In the genomic region with DNA sequence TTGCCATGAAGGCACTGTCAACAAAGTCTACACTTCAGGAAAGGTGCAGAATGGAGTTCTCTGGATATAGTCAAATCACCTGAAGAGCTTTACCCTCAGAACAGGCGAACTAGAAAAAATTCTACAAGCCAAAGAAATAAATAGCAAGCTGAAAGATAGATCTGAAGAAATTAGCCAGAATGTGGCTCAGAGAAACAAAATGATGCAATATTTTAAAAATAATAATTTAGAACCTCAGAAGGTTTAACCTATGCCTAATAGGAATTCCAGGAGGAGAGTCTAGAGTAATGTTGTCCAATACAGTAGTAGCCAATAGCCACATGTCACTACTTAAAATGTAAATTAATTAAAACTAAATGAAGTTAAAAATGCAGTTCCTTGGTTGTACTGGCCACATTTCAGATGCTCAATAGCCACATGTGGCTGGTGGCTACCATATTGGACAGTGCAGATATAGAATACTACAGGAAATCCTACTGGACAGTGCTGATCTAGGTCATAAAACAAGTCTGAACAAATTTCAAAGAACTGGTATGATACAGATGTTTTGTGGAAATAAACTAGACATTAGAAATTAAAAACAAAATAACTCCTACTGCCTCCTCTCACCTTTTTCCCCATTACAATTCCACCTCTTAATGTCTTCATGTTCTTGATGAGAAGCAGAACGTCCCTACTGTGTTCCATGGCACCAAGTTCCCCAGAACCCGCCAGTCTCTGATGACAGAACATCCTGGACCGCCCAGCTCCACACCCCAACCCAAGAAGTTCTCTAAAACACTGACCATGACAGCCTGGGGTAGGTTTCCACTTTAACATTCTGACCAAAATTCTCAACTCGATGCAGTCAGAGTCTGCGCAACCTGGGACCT, we compare ENCODE assay signal across 8 cellular contexts. TPM values are rescaled to one million over a fixed set of nuclear protein-coding genes. Genes with fewer than 3 reads are reported as not detected.
DNase-seq lines count a peak whose midpoint lies in the region; ATAC-seq lines count a peak whose summit lies in the region.

No MANE protein-coding gene starts in this region.

- H3K9ac ChIP-seq in iPS-15b (ENCODE audit: low read depth, low read length) = peak overlapping the region; percentile 70

- H3K27me3 Mint-ChIP-seq in activated CD4-positive, alpha-beta T cell treated with anti-CD3 and anti-CD28 coated beads, Interleukin-2, amount 10 ng/mL, durations not matched to agents 24 days and 14 days = peaks cover 18% of the 10 kb centered on the region
- H3K27me3 Mint-ChIP-seq in stimulated activated naive B cell treated with anti-CD40 and anti-IgM and Interleukin-4, amounts not matched to agents 10 μg/mL and 1 μg/mL and 100 μg/mL, for 72 hours = no peaks in the 10 kb centered on the region

- no peaks in the 10 kb centered on the region for H3K9me3 Mint-ChIP-seq in activated CD4-positive, alpha-beta T cell treated with anti-CD3 and anti-CD28 coated beads, Interleukin-2, amount 10 ng/mL, durations not matched to agents 24 days and 14 days
- H3K9me3 Mint-ChIP-seq in activated naive CD4-positive, alpha-beta T cell treated with anti-CD3 and anti-CD28 coated beads, Interleukin-2, amount 50 U/mL, for 72 hours = no peaks in the 10 kb centered on the region
- peaks cover 0 to 2% of the 10 kb centered on the region in 2 donors for H3K9me3 Mint-ChIP-seq in stimulated activated naive B cell treated with anti-CD40 and anti-IgM and Interleukin-4, amounts not matched to agents 10 μg/mL and 1 μg/mL and 100 μg/mL, for 72 hours

- no peak for DNase-seq in activated CD4-positive, alpha-beta T cell treated with anti-CD3 and anti-CD28 coated beads, Interleukin-2, amount 10 ng/mL, durations not matched to agents 24 days and 14 days
- DNase-seq in activated CD4-positive, alpha-beta T cell treated with anti-CD3 and anti-CD28 coated beads, Interleukin-2, amount 50 U/mL, for 4 hours = no peak
- no peak for DNase-seq in activated naive CD4-positive, alpha-beta T cell treated with anti-CD3 and anti-CD28 coated beads, Interleukin-2, amount 50 U/mL, for 72 hours (ENCODE audit: low spot score in 2 of 2)
- no peak for DNase-seq in stimulated activated naive B cell treated with anti-CD40 and anti-IgM and Interleukin-4, amounts not matched to agents 10 μg/mL and 1 μg/mL and 100 μg/mL, for 72 hours
- no peak for DNase-seq in mucosa of gallbladder (ENCODE audit: low spot score)
- DNase-seq in medulla oblongata (ENCODE audit: extremely low spot score) = no peak

- H3K27me3 ChIP-seq in iPS-15b (ENCODE audit: control insufficient read depth, insufficient read depth, low read length) = no peaks in the 10 kb centered on the region

- H3K4me1 ChIP-seq in iPS-15b (ENCODE audit: control insufficient read depth, insufficient read depth, low read length) = no peaks in the 10 kb centered on the region

- H3K27ac Mint-ChIP-seq in activated CD4-positive, alpha-beta T cell treated with anti-CD3 and anti-CD28 coated beads, Interleukin-2, amount 10 ng/mL, durations not matched to agents 24 days and 14 days = peak overlapping the region; percentile 96
- peak overlapping the region; percentile 93 to 94 for H3K27ac Mint-ChIP-seq in activated naive CD4-positive, alpha-beta T cell treated with anti-CD3 and anti-CD28 coated beads, Interleukin-2, amount 50 U/mL, for 72 hours
- H3K27ac Mint-ChIP-seq in stimulated activated naive B cell treated with anti-CD40 and anti-IgM and Interleukin-4, amounts not matched to agents 10 μg/mL and 1 μg/mL and 100 μg/mL, for 72 hours = peak overlapping the region; percentile 98

- no peaks in the 10 kb centered on the region for H3K9me3 ChIP-seq in iPS-15b (ENCODE audit: control insufficient read depth, insufficient read depth, low read length)

- H3K4me3 ChIP-seq in iPS-15b (ENCODE audit: low read depth, low read length) = peak overlapping the region; percentile 99

- intact Hi-C loops in activated CD4-positive, alpha-beta T cell treated with anti-CD3 and anti-CD28 coated beads, Interleukin-2, amount 10 ng/mL, durations not matched to agents 24 days and 14 days (cut with micrococcal nuclease) = loop anchor here (1.0 to 10.0 kb wide), 7 partner anchors 11 to 360 kb away; a partner anchor contains a TSS

- peak; percentile 23 for ATAC-seq in HG03103 (IDR thresholded peaks at IDR 0.05; ENCODE audit: low read depth, unreplicated experiment)
- ATAC-seq in activated naive CD4-positive, alpha-beta T cell treated with anti-CD3 and anti-CD28 coated beads, Interleukin-2, amount 50 U/mL, for 72 hours = peak; percentile 38 to 64
- peak; percentile 59 to 61 for ATAC-seq in stimulated activated naive B cell treated with anti-CD40 and anti-IgM and Interleukin-4, amounts not matched to agents 10 μg/mL and 1 μg/mL and 100 μg/mL, for 72 hours (replicated peaks)

- peak overlapping the region; percentile 91 for H3K4me3 Mint-ChIP-seq in activated CD4-positive, alpha-beta T cell treated with anti-CD3 and anti-CD28 coated beads, Interleukin-2, amount 10 ng/mL, durations not matched to agents 24 days and 14 days
- H3K4me3 Mint-ChIP-seq in stimulated activated naive B cell treated with anti-CD40 and anti-IgM and Interleukin-4, amounts not matched to agents 10 μg/mL and 1 μg/mL and 100 μg/mL, for 72 hours = peak overlapping the region; percentile 97 to 98

- H3K36me3 ChIP-seq in iPS-15b (ENCODE audit: control insufficient read depth, insufficient read depth, low read length) = no peaks in the 10 kb centered on the region

- H3K4me1 Mint-ChIP-seq in activated CD4-positive, alpha-beta T cell treated with anti-CD3 and anti-CD28 coated beads, Interleukin-2, amount 10 ng/mL, durations not matched to agents 24 days and 14 days = peaks cover 21% of the 10 kb centered on the region
- peaks cover 12 to 18% of the 10 kb centered on the region in 2 donors for H3K4me1 Mint-ChIP-seq in stimulated activated naive B cell treated with anti-CD40 and anti-IgM and Interleukin-4, amounts not matched to agents 10 μg/mL and 1 μg/mL and 100 μg/mL, for 72 hours

- peaks cover 10% of the 10 kb centered on the region for H3K36me3 Mint-ChIP-seq in activated CD4-positive, alpha-beta T cell treated with anti-CD3 and anti-CD28 coated beads, Interleukin-2, amount 10 ng/mL, durations not matched to agents 24 days and 14 days (ENCODE audit: low read depth)
- H3K36me3 Mint-ChIP-seq in activated naive CD4-positive, alpha-beta T cell treated with anti-CD3 and anti-CD28 coated beads, Interleukin-2, amount 50 U/mL, for 72 hours = peaks cover 6 to 14% of the 10 kb centered on the region in 2 donors
- peaks cover 6 to 7% of the 10 kb centered on the region in 2 donors for H3K36me3 Mint-ChIP-seq in stimulated activated naive B cell treated with anti-CD40 and anti-IgM and Interleukin-4, amounts not matched to agents 10 μg/mL and 1 μg/mL and 100 μg/mL, for 72 hours

RNA-seq across cellular contexts. Expression of a gene that starts 0.6 kb away (rescaled TPM):
- total RNA-seq in activated CD4-positive, alpha-beta T cell treated with anti-CD3 and anti-CD28 coated beads, Interleukin-2, amount 10 ng/mL, durations not matched to agents 24 days and 14 days = 8.0 and 9.5 TPM in 2 replicates
- total RNA-seq in activated naive CD4-positive, alpha-beta T cell treated with anti-CD3 and anti-CD28 coated beads, Interleukin-2, amount 50 U/mL, for 72 hours = 10 to 100 TPM; 15.8 to 16.9 TPM
- 9.4 TPM for total RNA-seq in mucosa of gallbladder

RNA-seq across cellular contexts. Expression of a gene that starts 26.9 kb away (rescaled TPM):
- not detected in 2 replicates for total RNA-seq in activated CD4-positive, alpha-beta T cell treated with anti-CD3 and anti-CD28 coated beads, Interleukin-2, amount 10 ng/mL, durations not matched to agents 24 days and 14 days
- total RNA-seq in activated naive CD4-positive, alpha-beta T cell treated with anti-CD3 and anti-CD28 coated beads, Interleukin-2, amount 50 U/mL, for 72 hours = not detected
- total RNA-seq in mucosa of gallbladder = not detected
